2 cellular contexts compared by ENCODE assay signal in genomic region chr2:211798868-211799267, GRCh38.
TF ChIP-seq lines count a peak whose summit lies in the region.

No MANE protein-coding gene starts in this region.

TF ChIP-seq in GM23338, 12 proteins besides CTCF, POLR2A, EP300 and RAD21:
- TF ChIP-seq JUNB (IDR thresholded peaks at IDR 0.05; ENCODE audit: unreplicated experiment) (no peak), CREB1 (CRISPR knock-in tag; IDR thresholded peaks at IDR 0.05; ENCODE audit: low read depth) (no peak), EZH2 (IDR thresholded peaks at IDR 0.05; ENCODE audit: low read depth, unreplicated experiment) (no peak), EZH2phosphoT487 (IDR thresholded peaks at IDR 0.05; ENCODE audit: unreplicated experiment) (no peak), STAT1 (IDR thresholded peaks at IDR 0.05; ENCODE audit: unreplicated experiment) (no peak), ETS1 (IDR thresholded peaks at IDR 0.05) (no peak), NANOG (IDR thresholded peaks at IDR 0.05; ENCODE audit: borderline replicate concordance) (no peak), POLR2AphosphoS5 (IDR thresholded peaks at IDR 0.05; ENCODE audit: low read depth) (no peak), ZNF331 (CRISPR knock-in tag; IDR thresholded peaks at IDR 0.05; ENCODE audit: low read depth) (no peak), REST (IDR thresholded peaks at IDR 0.05; ENCODE audit: unreplicated experiment) (no peak), ZNF114 (CRISPR knock-in tag; IDR thresholded peaks at IDR 0.05) (no peak), ZNF462 (CRISPR knock-in tag; IDR thresholded peaks at IDR 0.05) (no peak)

TF ChIP-seq in H1, 55 proteins besides CTCF, POLR2A, EP300 and RAD21:
- TF ChIP-seq RFX5 (IDR thresholded peaks at IDR 0.05; ENCODE audit: borderline replicate concordance, low read depth, low read length) (no peak), KDM4A (IDR thresholded peaks at IDR 0.05; ENCODE audit: low read depth, low read length, severe bottlenecking) (no peak), YY1 (IDR thresholded peaks at IDR 0.05; ENCODE audit: low read depth, low read length) (no peak), HDAC2 (IDR thresholded peaks at IDR 0.05; ENCODE audit: borderline replicate concordance in 1 of 2, low read depth in 2 of 2, low read length in 2 of 2) (no peak), CHD2 (IDR thresholded peaks at IDR 0.05; ENCODE audit: low read length) (no peak), PHF8 (conservative IDR thresholded peaks at IDR 0.05; ENCODE audit: low read depth, low read length) (no peak), BCL11A (IDR thresholded peaks at IDR 0.05; ENCODE audit: low read depth in 2 of 2, low read length in 2 of 2) (no peak), ZNF274 (IDR thresholded peaks at IDR 0.05; ENCODE audit: borderline replicate concordance, extremely low read depth, low read length) (no peak), SRF (IDR thresholded peaks at IDR 0.05; ENCODE audit: low read depth, low read length) (no peak), BRCA1 (IDR thresholded peaks at IDR 0.05; ENCODE audit: low read depth, low read length) (no peak), CBX8 (IDR thresholded peaks at IDR 0.05; ENCODE audit: borderline replicate concordance, low read depth, low read length) (no peak)
